Comparison of ENCODE assay signal across 14 cellular contexts in genomic region chr22:39920134-39920743, GRCh38.
DNase-seq lines count a peak whose midpoint lies in the region; ATAC-seq lines count a peak whose summit lies in the region.
"Had no signal": no experiment of that assay in that cellular context is flagged by ENCODE, and none has a peak within 500 bp of the region (broad histone marks: within the 10 kb centered on the region; RNA-seq: fewer than 3 reads in every experiment).

No MANE protein-coding gene starts in this region.

- H3K27ac ChIP-seq in effector memory CD4-positive, alpha-beta T cell (ENCODE audit: insufficient read depth, low read length, poor library complexity, severe bottlenecking): peak overlapping the region; percentile 82
- H3K27ac ChIP-seq: BLaER1, SJCRH30 had no signal

- DNase-seq in T-helper 22 cell (ENCODE audit: low read depth) (peak; percentile 60), activated T-cell treated with anti-CD3 and anti-CD28 coated beads for 4 hours (peak; percentile 50), HAP-1 (ENCODE audit: low spot score in 2 of 2) (no peak), NCI-H2081 treated with DMSO at 0.1 percent for 48 hours (lab: John Stamatoyannopoulos, UW) (no peak)
- peak; percentile 32 to 50 (median 40) for DNase-seq in effector memory CD4-positive, alpha-beta T cell
- DNase-seq in stimulated activated CD8-positive, alpha-beta memory T cell treated with anti-CD3 and anti-CD28 coated beads, Interleukin-15, amount 100 ng/mL, for 48 hours (ENCODE audit: low read depth in 2 of 2): peak; percentile 62 to 72
- DNase-seq in central memory CD4-positive, alpha-beta T cell: no peak
- DNase-seq: MV-4-11; NCI-H526 treated with DMSO at 0.1 percent for 48 hours; right cardiac atrium; SJCRH30; stimulated activated naive B cell treated with anti-CD40 and anti-IgM and Interleukin-4, amounts not matched to agents 10 μg/mL and 1 μg/mL and 100 μg/mL, for 72 hours had no signal

- H3K9me3 ChIP-seq in effector memory CD4-positive, alpha-beta T cell (ENCODE audit: control insufficient read depth, low read length): no peaks in the 10 kb centered on the region
- H3K9me3 ChIP-seq in HAP-1: no peaks in the 10 kb centered on the region
- H3K9me3 ChIP-seq: BLaER1, SJCRH30 had no signal

- in situ Hi-C loops in HAP-1 (cut with MboI; ENCODE audit: low sequenced_read_pairs): no loop called here

- peaks cover 74% of the 10 kb centered on the region for H3K4me1 ChIP-seq in effector memory CD4-positive, alpha-beta T cell (ENCODE audit: control insufficient read depth, insufficient read depth, low read length, poor library complexity, severe bottlenecking)
- H3K4me1 ChIP-seq in HAP-1: peaks cover 33% of the 10 kb centered on the region
- H3K4me1 ChIP-seq: SJCRH30 had no signal

- H3K4me3 ChIP-seq in effector memory CD4-positive, alpha-beta T cell (ENCODE audit: insufficient read depth, low read depth, low read length, poor library complexity, severe bottlenecking): peak overlapping the region; percentile 6
- no peak overlapping the region for H3K4me3 ChIP-seq in HAP-1
- H3K4me3 ChIP-seq: BLaER1, SJCRH30 had no signal

- no peaks in the 10 kb centered on the region for H3K27me3 ChIP-seq in effector memory CD4-positive, alpha-beta T cell (replicated peaks; ENCODE audit: control insufficient read depth, insufficient read depth, low read length, poor library complexity, severe bottlenecking)
- no peaks in the 10 kb centered on the region for H3K27me3 ChIP-seq in HAP-1 (ENCODE audit: low read depth)
- H3K27me3 ChIP-seq: BLaER1 had no signal

- ATAC-seq in GM18858 (IDR thresholded peaks at IDR 0.05; ENCODE audit: unreplicated experiment): no peak
- ATAC-seq: right cardiac atrium; stimulated activated naive B cell treated with anti-CD40 and anti-IgM and Interleukin-4, amounts not matched to agents 10 μg/mL and 1 μg/mL and 100 μg/mL, for 72 hours had no signal

- peaks cover 4% of the 10 kb centered on the region for H3K36me3 ChIP-seq in effector memory CD4-positive, alpha-beta T cell (ENCODE audit: control insufficient read depth, insufficient read depth, low read length)
- no peaks in the 10 kb centered on the region for H3K36me3 ChIP-seq in HAP-1 (replicated peaks)
- H3K36me3 ChIP-seq: BLaER1, SJCRH30 had no signal

Comparison
In these comparisons a context has a peak if more than half of its experiments do, and no peak if none do; other contexts are left out.
1. DNase-seq: peak in T-helper 22 cell (single experiment), activated T-cell treated with anti-CD3 and anti-CD28 coated beads for 4 hours (single experiment), effector memory CD4-positive, alpha-beta T cell (3 of 3) and stimulated activated CD8-positive, alpha-beta memory T cell treated with anti-CD3 and anti-CD28 coated beads, Interleukin-15, amount 100 ng/mL, for 48 hours (2 of 2); none in central memory CD4-positive, alpha-beta T cell (single experiment), HAP-1 (0 of 2) and NCI-H2081 treated with DMSO at 0.1 percent for 48 hours (single experiment).